Comparison of ENCODE assay signal across 8 cellular contexts in the genomic region with DNA sequence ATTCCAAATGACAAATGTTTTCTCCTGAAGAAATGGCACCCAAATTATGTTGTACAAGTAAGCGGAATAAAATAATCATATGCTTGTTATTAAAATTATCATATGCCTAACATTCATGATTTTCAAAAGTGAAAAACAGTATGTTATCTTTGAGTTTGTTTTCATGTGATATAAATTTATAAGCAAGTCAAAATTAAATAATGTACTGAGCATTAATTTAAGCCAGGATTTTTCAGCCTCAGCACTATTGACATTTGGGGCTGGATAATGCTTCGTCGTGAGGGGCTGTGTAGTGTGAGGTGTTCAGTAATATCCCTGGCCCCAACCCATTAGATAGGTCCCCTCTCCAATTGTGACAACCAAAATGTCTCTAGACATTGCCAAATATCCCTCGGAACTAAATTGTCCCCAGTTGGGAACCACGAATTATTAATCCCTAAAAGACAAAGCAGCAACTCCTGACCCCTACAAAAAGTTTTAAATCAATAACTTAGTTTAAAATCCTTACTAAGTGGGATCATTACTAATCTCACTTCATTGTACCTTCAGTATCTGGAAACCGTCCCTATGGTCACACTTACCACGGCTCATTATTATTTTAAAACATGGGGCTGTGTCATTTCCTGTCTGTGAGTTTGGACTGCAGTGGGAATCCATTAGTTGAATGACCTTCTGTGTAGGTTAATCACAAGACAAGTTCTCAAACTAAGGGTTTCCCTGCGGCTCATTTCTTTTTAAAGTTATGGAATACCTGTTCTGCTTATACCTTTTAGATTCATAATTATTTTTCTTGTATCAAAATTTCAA. TPM values are rescaled to one million over a fixed set of nuclear protein-coding genes. Genes with fewer than 3 reads are reported as not detected.
A peak's percentile ranks its signal among the peaks of the same experiment; 100 is the strongest.
DNase-seq lines count a peak whose midpoint lies in the region; ATAC-seq and TF ChIP-seq lines count a peak whose summit lies in the region.

No MANE protein-coding gene starts in this region.

- H3K4me3 ChIP-seq in iPS-18c (ENCODE audit: insufficient read depth, low read depth, low read length): peak overlapping the region; percentile 81
- peak overlapping the region; percentile 82 for H3K4me3 ChIP-seq in suprapubic skin

- no peaks in the 10 kb centered on the region for H3K36me3 ChIP-seq in suprapubic skin

- H3K4me3 Mint-ChIP-seq in activated T-helper 17 cell treated with anti-CD3 and anti-CD28 coated beads, Interleukin-2, amount 50 U/mL, for 72 hours: peak overlapping the region; percentile 94

- 61% methylated on average over 8 of the region's 8 CpGs for WGBS in suprapubic skin

- peak overlapping the region; percentile 90 for H3K27ac ChIP-seq in suprapubic skin

- TF ChIP-seq EP300 in suprapubic skin (IDR thresholded peaks at IDR 0.05): no peak

- H3K9me3 Mint-ChIP-seq in activated T-helper 17 cell treated with anti-CD3 and anti-CD28 coated beads, Interleukin-2, amount 50 U/mL, for 72 hours: no peaks in the 10 kb centered on the region

- TF ChIP-seq POLR2A in suprapubic skin (IDR thresholded peaks at IDR 0.05): no peak

- ATAC-seq in GM21529 (IDR thresholded peaks at IDR 0.05; ENCODE audit: unreplicated experiment): peak; percentile 35
- no peak for ATAC-seq in activated T-helper 17 cell treated with anti-CD3 and anti-CD28 coated beads, Interleukin-2, amount 50 U/mL, for 72 hours (replicated peaks)

- peaks cover 11% of the 10 kb centered on the region for H3K4me1 Mint-ChIP-seq in activated T-helper 17 cell treated with anti-CD3 and anti-CD28 coated beads, Interleukin-2, amount 50 U/mL, for 72 hours

- H3K4me1 ChIP-seq in suprapubic skin: peaks cover 33% of the 10 kb centered on the region

- H3K27me3 Mint-ChIP-seq in activated T-helper 17 cell treated with anti-CD3 and anti-CD28 coated beads, Interleukin-2, amount 50 U/mL, for 72 hours: no peaks in the 10 kb centered on the region

- H3K9me3 ChIP-seq in iPS-18c (ENCODE audit: control insufficient read depth, insufficient read depth, low read length): no peaks in the 10 kb centered on the region
- H3K9me3 ChIP-seq in suprapubic skin: no peaks in the 10 kb centered on the region

- no peak for TF ChIP-seq CTCF in suprapubic skin (IDR thresholded peaks at IDR 0.05)

- peaks cover 28% of the 10 kb centered on the region for H3K36me3 Mint-ChIP-seq in activated T-helper 17 cell treated with anti-CD3 and anti-CD28 coated beads, Interleukin-2, amount 50 U/mL, for 72 hours (ENCODE audit: low read depth)

- no peaks in the 10 kb centered on the region for H3K27me3 ChIP-seq in suprapubic skin

- DNase-seq in Daoy (ENCODE audit: low read depth) (peak; percentile 61), NAMALWA (ENCODE audit: low spot score) (peak; percentile 68), suprapubic skin (ENCODE audit: low spot score in 2 of 2) (no peak), iPS-NIHi7 (ENCODE audit: extremely low spot score) (no peak)
- DNase-seq in activated CD4-positive, alpha-beta T cell treated with anti-CD3 and anti-CD28 coated beads, Interleukin-2, amount 50 U/mL, for 4 hours: no peak

- peak overlapping the region; percentile 93 for H3K27ac Mint-ChIP-seq in activated T-helper 17 cell treated with anti-CD3 and anti-CD28 coated beads, Interleukin-2, amount 50 U/mL, for 72 hours

RNA-seq across cellular contexts. Expression of gene NNT, which starts 1.3 kb away (rescaled TPM):
- total RNA-seq in Daoy (2014; rRNA removed; shearing (Covaris generic)): 16.1 and 17.2 TPM in 2 replicates
- total RNA-seq in activated T-helper 17 cell treated with anti-CD3 and anti-CD28 coated beads, Interleukin-2, amount 50 U/mL, for 72 hours: 10 to 100 TPM; 87.5 to 97.2 TPM
- total RNA-seq in suprapubic skin: 10 to 100 TPM; 23.9 to 38.3 (median 32.7) TPM

RNA-seq across cellular contexts. Expression of gene PAIP1, which starts 44.8 kb away (rescaled TPM):
- total RNA-seq in Daoy (2014; rRNA removed; shearing (Covaris generic)): 109 and 131 TPM in 2 replicates
- 10 to 100 TPM; 28.3 to 43.6 TPM for total RNA-seq in activated T-helper 17 cell treated with anti-CD3 and anti-CD28 coated beads, Interleukin-2, amount 50 U/mL, for 72 hours
- total RNA-seq in suprapubic skin: 10 to 100 TPM; 41.5 to 69.1 (median 47.4) TPM

Comparison
In these comparisons a context has a peak if more than half of its experiments do, and no peak if none do; other contexts are left out.
1. DNase-seq: peak in Daoy (single experiment) and NAMALWA (single experiment); none in suprapubic skin (0 of 2), iPS-NIHi7 (single experiment) and activated CD4-positive, alpha-beta T cell treated with anti-CD3 and anti-CD28 coated beads, Interleukin-2, amount 50 U/mL, for 4 hours (0 of 2).